ENCODE assay signal across 1 cellular context in genomic region chr17:6755281-6755680, GRCh38.
TF ChIP-seq lines count a peak whose summit lies in the region.

No MANE protein-coding gene starts in this region.

TF ChIP-seq in GM23338, 12 proteins besides CTCF, POLR2A, EP300 and RAD21 (continued from another document):
- no peak for TF ChIP-seq ZNF462 (CRISPR knock-in tag; IDR thresholded peaks at IDR 0.05)
- no peak for TF ChIP-seq ZNF114 (CRISPR knock-in tag; IDR thresholded peaks at IDR 0.05)
- TF ChIP-seq ETS1 (IDR thresholded peaks at IDR 0.05), result no peak
- no peak for TF ChIP-seq STAT1 (IDR thresholded peaks at IDR 0.05; ENCODE audit: unreplicated experiment)
- TF ChIP-seq REST (IDR thresholded peaks at IDR 0.05; ENCODE audit: unreplicated experiment), result no peak
- TF ChIP-seq JUNB (IDR thresholded peaks at IDR 0.05; ENCODE audit: unreplicated experiment), result no peak
- TF ChIP-seq POLR2AphosphoS5 (IDR thresholded peaks at IDR 0.05; ENCODE audit: low read depth), result no peak
- TF ChIP-seq CREB1 (CRISPR knock-in tag; IDR thresholded peaks at IDR 0.05; ENCODE audit: low read depth), result no peak
